Comparison of ENCODE assay signal across 14 cellular contexts in the genomic region with DNA sequence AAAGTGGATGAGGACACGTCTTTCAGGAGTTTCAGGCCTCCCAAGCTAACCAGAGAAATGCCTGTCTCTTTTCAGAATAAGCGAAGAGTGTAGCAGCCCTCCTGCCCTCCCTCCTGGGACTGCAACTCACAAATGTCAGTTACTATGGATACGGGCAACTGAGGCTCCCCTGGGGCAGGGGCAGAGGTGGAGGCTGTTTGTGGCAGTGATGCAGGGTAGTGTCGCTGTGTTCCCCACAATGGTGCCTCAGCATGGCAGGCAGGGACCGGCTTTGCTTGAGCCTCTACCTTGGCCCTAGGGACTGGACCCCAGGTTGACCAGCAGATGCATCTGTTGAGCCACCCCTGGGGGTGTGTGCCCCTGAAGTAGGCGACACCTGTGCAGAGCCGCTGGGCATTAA. TPM values are rescaled to one million over a fixed set of nuclear protein-coding genes. Genes with fewer than 3 reads are reported as not detected.
"Had no signal": no experiment of that assay in that cellular context is flagged by ENCODE, and none has a peak within 500 bp of the region (broad histone marks: within the 10 kb centered on the region; RNA-seq: fewer than 3 reads in every experiment).

No MANE protein-coding gene starts in this region.

- H3K36me3 ChIP-seq: cardiac muscle cell had no signal

- ATAC-seq: activated naive CD8-positive, alpha-beta T cell treated with anti-CD3 and anti-CD28 coated beads, Interleukin-2, amount 50 U/mL, for 24 hours; left colon; mucosa of descending colon; naive thymus-derived CD8-positive, alpha-beta T cell; stimulated activated memory B cell treated with anti-CD40 and anti-IgM and Interleukin-4, amounts not matched to agents 10 μg/mL and 1 μg/mL and 100 μg/mL, for 72 hours; WTC11 had no signal

- H3K4me3 ChIP-seq: cardiac muscle cell, mucosa of descending colon, skin epidermis had no signal

- H3K27ac ChIP-seq: cardiac muscle cell, skin epidermis had no signal

- DNase-seq: activated CD4-positive, alpha-beta T cell treated with anti-CD3 and anti-CD28 coated beads, Interleukin-2, amount 10 ng/mL, durations not matched to agents 24 days and 14 days; activated naive CD4-positive, alpha-beta T cell treated with Interleukin-2 at 50 U/mL for 16 hours; activated naive CD8-positive, alpha-beta T cell treated with anti-CD3 and anti-CD28 coated beads, Interleukin-2, amount 50 U/mL, for 24 hours; effector CD4-positive, alpha-beta T cell; left colon; mammary epithelial cell; mucosa of descending colon; naive thymus-derived CD8-positive, alpha-beta T cell; SK-N-SH had no signal

- H3K9me3 ChIP-seq: mucosa of descending colon, SK-N-SH had no signal

RNA-seq across cellular contexts. Expression of a gene that starts 10.2 kb away (rescaled TPM):
- total RNA-seq: naive thymus-derived CD8-positive, alpha-beta T cell; pulmonary artery endothelial cell had no signal
- polyA plus RNA-seq: cardiac muscle cell; naive thymus-derived CD8-positive, alpha-beta T cell had no signal
